In genomic region chr3:141458937-141459510, GRCh38 we compare ENCODE assay signal across 31 cellular contexts.
"Had no signal": no experiment of that assay in that cellular context is flagged by ENCODE, and none has a peak within 500 bp of the region (broad histone marks: within the 10 kb centered on the region; RNA-seq: fewer than 3 reads in every experiment).

No MANE protein-coding gene starts in this region.

- H3K9me3 ChIP-seq: MG63 had no signal

- H3K4me3 ChIP-seq: cardiac muscle cell, MG63, SK-N-MC had no signal

- H3K36me3 ChIP-seq: brain microvascular endothelial cell, cardiac muscle cell, MG63 had no signal

- H3K27ac Mint-ChIP-seq: activated CD4-positive, alpha-beta memory T cell treated with anti-CD3 and anti-CD28 coated beads for 36 hours; activated CD4-positive, alpha-beta T cell treated with anti-CD3 and anti-CD28 coated beads, Interleukin-2, amount 10 ng/mL, durations not matched to agents 24 days and 14 days; activated T-cell treated with anti-CD3 and anti-CD28 coated beads, Interleukin-2, amount 50 U/mL, for 72 hours; activated T-helper 2 cell treated with anti-CD3 and anti-CD28 coated beads, Interferon-gamma antibody, Interleukin-2, Interleukin-4, amounts not matched to agents 10 μg/mL and 5 μg/mL and 100 μg/mL, durations not matched to agents 14 hours and 24 hours and 36 hours; T-helper 1 cell treated with Interleukin-12 subunit alpha and Interleukin-12 subunit beta and Interleukin-4 antibody, amounts not matched to agents 30 μg/mL and 1 μg/mL, for 36 hours; WTC11 had no signal

- ATAC-seq: activated T-cell treated with anti-CD3 and anti-CD28 coated beads, Interleukin-2, amount 50 U/mL, for 72 hours; Panc1; Right ventricle myocardium inferior; WTC11 had no signal

- H3K27me3 ChIP-seq: brain microvascular endothelial cell, cardiac muscle cell, MG63 had no signal

- H3K27me3 Mint-ChIP-seq: activated CD4-positive, alpha-beta memory T cell treated with anti-CD3 and anti-CD28 coated beads for 36 hours had no signal

- H3K9ac ChIP-seq: KMS-11 had no signal

- H3K27ac ChIP-seq: brain microvascular endothelial cell, cardiac muscle cell, KMS-11, SK-N-MC had no signal

- H3K36me3 Mint-ChIP-seq: WTC11 had no signal

- H3K4me3 Mint-ChIP-seq: activated CD4-positive, alpha-beta memory T cell treated with anti-CD3 and anti-CD28 coated beads for 36 hours; activated CD4-positive, alpha-beta T cell treated with anti-CD3 and anti-CD28 coated beads, Interleukin-2, amount 10 ng/mL, durations not matched to agents 24 days and 14 days; activated T-cell treated with anti-CD3 and anti-CD28 coated beads, Interleukin-2, amount 50 U/mL, for 72 hours; T-helper 1 cell treated with Interleukin-12 subunit alpha and Interleukin-12 subunit beta and Interleukin-4 antibody, amounts not matched to agents 30 μg/mL and 1 μg/mL, for 36 hours; WTC11 had no signal

- H3K4me2 ChIP-seq: KMS-11 had no signal

- DNase-seq: activated CD4-positive, alpha-beta memory T cell treated with anti-CD3 and anti-CD28 coated beads for 36 hours; activated CD4-positive, alpha-beta T cell treated with anti-CD3 and anti-CD28 coated beads, Interleukin-2, amount 10 ng/mL, durations not matched to agents 24 days and 14 days; activated CD4-positive, CD25-positive, alpha-beta regulatory T cell treated with anti-CD3 and anti-CD28 coated beads, Interleukin-2, amount 50 U/mL, for 72 hours; activated CD8-positive, alpha-beta memory T cell treated with anti-CD3 and anti-CD28 coated beads, Interleukin-2, amount 50 U/mL, for 4 hours; activated gamma-delta T cell treated with Interleukin-2 at 50 U/mL for 16 hours; activated naive CD4-positive, alpha-beta T cell treated with anti-CD3 and anti-CD28 coated beads, Interleukin-2, amount 50 U/mL, for 16 hours; activated T-cell treated with anti-CD3 and anti-CD28 coated beads, Interleukin-2, amount 50 U/mL, for 72 hours; amygdala; brain microvascular endothelial cell; MG63; MV-4-11; NCI-H1092 treated with DMSO at 0.1 percent for 48 hours; NCI-H1417 treated with DMSO at 0.1 percent for 48 hours; NCI-H1694; NCI-H2029; NCI-H2107; NCI-H2171 treated with DMSO at 0.1 percent for 48 hours; NCI-H226; NCI-H526; NCI-H774; OCI-M1; RPMI8226; SW 1271 had no signal
